ENCODE assay signal across 9 cellular contexts in genomic region chr6:116409756-116410155, GRCh38. TPM values are rescaled to one million over a fixed set of nuclear protein-coding genes. Genes with fewer than 3 reads are reported as not detected.
DNase-seq lines count a peak whose midpoint lies in the region; ATAC-seq and TF ChIP-seq lines count a peak whose summit lies in the region.
"Had no signal": no experiment of that assay in that cellular context is flagged by ENCODE, and none has a peak within 500 bp of the region (broad histone marks: within the 10 kb centered on the region; RNA-seq: fewer than 3 reads in every experiment).

No MANE protein-coding gene starts in this region.

- no peaks in the 10 kb centered on the region; the same call in 1 of the 2 replicates for H3K27me3 Mint-ChIP-seq in HFFc6 (ENCODE audit: insufficient read depth)

- no peak overlapping the region for H3K4me3 Mint-ChIP-seq in HFFc6

- H3K18ac ChIP-seq in mesenchymal stem cell (ENCODE audit: low read depth in 1 of 2, low read length in 2 of 2): no peak overlapping the region

- H3K27ac ChIP-seq in muscle layer of duodenum (ENCODE audit: low read length): peak overlapping the region; percentile 39
- no peak overlapping the region for H3K27ac ChIP-seq in tibial artery
- H3K27ac ChIP-seq in thyroid gland: no peak overlapping the region
- H3K27ac ChIP-seq in mesenchymal stem cell (ENCODE audit: low read length, poor library complexity, severe bottlenecking): no peak overlapping the region

- TF ChIP-seq CTCF in HFFc6 (IDR thresholded peaks at IDR 0.05) (no peak), tibial artery (IDR thresholded peaks at IDR 0.05) (no peak), thyroid gland (IDR thresholded peaks at IDR 0.05) (no peak)

- H2BK120ac ChIP-seq in mesenchymal stem cell (ENCODE audit: low read depth, low read length): no peak overlapping the region

- peaks cover 23% of the 10 kb centered on the region for H3K79me1 ChIP-seq in mesenchymal stem cell (replicated peaks; ENCODE audit: low read length, poor library complexity, severe bottlenecking)

- H3K4ac ChIP-seq in mesenchymal stem cell (ENCODE audit: low read depth in 1 of 2, low read length in 2 of 2): no peak overlapping the region

- H4K91ac ChIP-seq in mesenchymal stem cell (ENCODE audit: low read length): no peak overlapping the region

- peak overlapping the region; percentile 34 for H3K27ac Mint-ChIP-seq in HFFc6

- 72 to 74% methylated on average over 3 of the region's 3 CpGs for WGBS in thyroid gland, 2 donors
- 94% methylated on average over 2 of the region's 3 CpGs for WGBS in mesenchymal stem cell

- H3K14ac ChIP-seq in mesenchymal stem cell (ENCODE audit: low read length in 2 of 2): no peak overlapping the region

- H3K36me3 Mint-ChIP-seq in HFFc6 (ENCODE audit: low read depth): peaks cover 32% of the 10 kb centered on the region

- no peak for TF ChIP-seq POLR2A in thyroid gland (IDR thresholded peaks at IDR 0.05)

- no peak overlapping the region for H3K4me3 ChIP-seq in muscle layer of duodenum (ENCODE audit: low read depth in 1 of 2, low read length in 2 of 2)
- no peak overlapping the region for H3K4me3 ChIP-seq in tibial artery
- H3K4me3 ChIP-seq in thyroid gland (replicated peaks in 1 of 3): no peak overlapping the region
- no peak overlapping the region for H3K4me3 ChIP-seq in mesenchymal stem cell (ENCODE audit: insufficient read depth in 1 of 2, low read depth in 1 of 2, low read length in 2 of 2)

- H2BK12ac ChIP-seq in mesenchymal stem cell (ENCODE audit: low read length in 2 of 2): no peak overlapping the region

- no peak for DNase-seq in HFFc6
- DNase-seq in NCI-H510A (lab: John Stamatoyannopoulos, UW): no peak
- no peak for DNase-seq in tibial artery
- DNase-seq in thyroid gland: no peak
- DNase-seq in mesenchymal stem cell: no peak
- DNase-seq: NCI-H2171 had no signal

- no peak overlapping the region for H2BK5ac ChIP-seq in mesenchymal stem cell (ENCODE audit: low read depth, low read length, poor library complexity, severe bottlenecking)

- H3K36me3 ChIP-seq in muscle layer of duodenum (ENCODE audit: control insufficient read depth in 1 of 2, insufficient read depth in 2 of 2, low read length in 2 of 2) (no peaks in the 10 kb centered on the region), tibial artery (no peaks in the 10 kb centered on the region), thyroid gland (no peaks in the 10 kb centered on the region), mesenchymal stem cell (ENCODE audit: control insufficient read depth in 1 of 2, insufficient read depth in 2 of 2, low read depth in 1 of 2, low read length in 2 of 2) (peaks cover 3 to 7% of the 10 kb centered on the region in 2 experiments)

- no peak overlapping the region for H3K23ac ChIP-seq in mesenchymal stem cell (ENCODE audit: low read length in 2 of 2)

- intact Hi-C loops in tibial artery (cut with DNase I; ENCODE audit: low total_unique reads): no loop called here
- intact Hi-C loops in thyroid gland (cut with DNase I): no loop called here

- H3K9ac ChIP-seq in mesenchymal stem cell (ENCODE audit: low read length): no peak overlapping the region

- no peaks in the 10 kb centered on the region for H3K9me3 Mint-ChIP-seq in HFFc6

- no peak overlapping the region for H2BK15ac ChIP-seq in mesenchymal stem cell (ENCODE audit: low read depth, poor library complexity, severe bottlenecking)

- H3K4me1 Mint-ChIP-seq in HFFc6 (ENCODE audit: low read depth): peaks cover 76% of the 10 kb centered on the region

- H3K4me1 ChIP-seq in muscle layer of duodenum (ENCODE audit: control insufficient read depth in 1 of 2, insufficient read depth in 2 of 2, low read length in 2 of 2) (peaks cover 12 to 25% of the 10 kb centered on the region in 2 donors), tibial artery (peaks cover 0 to 46% (median 29%) of the 10 kb centered on the region in 4 donors), thyroid gland (peaks cover 9 to 22% of the 10 kb centered on the region in 2 donors), mesenchymal stem cell (ENCODE audit: control insufficient read depth, insufficient read depth, low read depth, low read length) (peaks cover 12% of the 10 kb centered on the region)

- H3K4me2 ChIP-seq in mesenchymal stem cell (ENCODE audit: low read length, poor library complexity, severe bottlenecking): no peak overlapping the region

- H3K27me3 ChIP-seq in muscle layer of duodenum (ENCODE audit: low read depth, low read length) (no peaks in the 10 kb centered on the region), tibial artery (no peaks in the 10 kb centered on the region), thyroid gland (no peaks in the 10 kb centered on the region), mesenchymal stem cell (ENCODE audit: control insufficient read depth in 1 of 2, insufficient read depth in 1 of 2, low read length in 2 of 2) (no peaks in the 10 kb centered on the region)

- H4K8ac ChIP-seq in mesenchymal stem cell (ENCODE audit: low read length): no peak overlapping the region

- H2AK5ac ChIP-seq in mesenchymal stem cell (ENCODE audit: low read length, severe bottlenecking): no peak overlapping the region

- ATAC-seq in GM18867 (IDR thresholded peaks at IDR 0.05; ENCODE audit: unreplicated experiment) (peak; percentile 81), HG03575 (IDR thresholded peaks at IDR 0.05; ENCODE audit: extremely low read depth, insufficient number of reproducible peaks, low FRiP score, unreplicated experiment) (peak; percentile 79)

- H2AFZ ChIP-seq in mesenchymal stem cell (ENCODE audit: low read depth, low read length): no peak overlapping the region

- H3K9me3 ChIP-seq in muscle layer of duodenum (ENCODE audit: control insufficient read depth in 1 of 2, low read length in 2 of 2) (no peaks in the 10 kb centered on the region), tibial artery (no peaks in the 10 kb centered on the region), thyroid gland (no peaks in the 10 kb centered on the region), mesenchymal stem cell (ENCODE audit: control insufficient read depth, low read length) (no peaks in the 10 kb centered on the region)

RNA-seq across cellular contexts. Expression of gene DSE, which starts 39.0 kb away (rescaled TPM):
- total RNA-seq in HFFc6 (2021; fragmentation: NEBNext Ultra II Directional; extraction: Animal tissue kit (Norgen Biotek cat#: 25700)): 100 to 1,000 TPM in 3 of 6 experiments, 10 to 100 TPM in 3; 86.7 to 110 (median 94.9) TPM
- total RNA-seq in thyroid gland: 10 to 100 TPM; 22.2 to 32.8 (median 30.5) TPM
- polyA plus RNA-seq in mesenchymal stem cell (2013, experiment 1 of 2): 32.5 TPM
- polyA plus RNA-seq in mesenchymal stem cell (2013, experiment 2 of 2): 32.4 TPM

RNA-seq across cellular contexts. Expression of gene CALHM6, which starts 51.4 kb away (rescaled TPM):
- total RNA-seq in HFFc6 (2021; fragmentation: NEBNext Ultra II Directional; extraction: Animal tissue kit (Norgen Biotek cat#: 25700)): 1 to 10 TPM in 2 of 6 experiments, under 1 TPM in 2, not detected in 2; 0.31 to 2.1 (median 1.0) TPM
- total RNA-seq in thyroid gland: 1 to 10 TPM; 1.3 to 2.9 (median 2.3) TPM
- 1.9 TPM for polyA plus RNA-seq in mesenchymal stem cell (2013, experiment 1 of 2)
- 1.3 TPM for polyA plus RNA-seq in mesenchymal stem cell (2013, experiment 2 of 2)
